In the genomic region with DNA sequence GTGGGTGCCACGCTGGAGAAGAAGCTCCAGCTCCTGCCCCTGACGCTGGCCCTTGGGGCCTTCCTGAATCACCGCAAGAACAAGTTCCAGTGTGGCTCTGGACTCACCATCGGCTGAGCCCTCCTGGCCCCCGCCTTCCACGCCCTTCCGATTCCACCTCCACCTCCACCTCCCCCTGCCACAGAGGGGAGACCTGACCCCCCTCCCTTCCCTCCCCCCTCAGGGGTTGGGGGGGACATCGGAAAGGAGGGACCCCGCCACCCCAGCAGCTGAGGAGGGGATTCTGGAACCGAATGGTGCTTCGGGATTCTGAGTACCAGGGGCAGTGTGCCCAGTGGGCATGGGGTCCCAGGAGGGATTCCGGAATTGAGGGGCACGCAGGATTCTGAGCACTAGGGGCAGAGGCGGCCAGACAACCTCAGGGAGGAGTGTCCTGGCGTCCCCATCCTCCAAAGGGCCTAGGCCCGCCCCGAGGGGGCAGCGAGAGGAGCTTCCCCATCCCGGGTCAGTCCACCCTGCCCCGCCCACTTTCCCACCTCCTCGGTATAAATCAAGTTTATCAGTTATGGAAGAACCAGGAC, we compare ENCODE assay signal across 5 cellular contexts.
DNase-seq lines count a peak whose midpoint lies in the region; ATAC-seq and TF ChIP-seq lines count a peak whose summit lies in the region.
"Not testable (repeated sequence)": the region's sequence is repeated elsewhere in the genome, so short reads cannot be mapped to it uniquely, and the experiment has no call there.

No MANE protein-coding gene starts in this region.

- not testable (repeated sequence) for DNase-seq in central memory CD8-positive, alpha-beta T cell (ENCODE audit: low spot score in 2 of 2); right cardiac atrium; mucosa of descending colon; stimulated activated naive CD8-positive, alpha-beta T cell treated with anti-CD3 and anti-CD28 coated beads, Interleukin-15, amount 100 ng/mL, for 72 hours; upper lobe of right lung

- not testable (repeated sequence) for H3K4me3 ChIP-seq in right cardiac atrium (ENCODE audit: low read length); mucosa of descending colon; upper lobe of right lung

- intact Hi-C loops in right cardiac atrium (cut with DNase I); mucosa of descending colon (cut with DNase I, micrococcal nuclease); upper lobe of right lung (cut with DNase I): not testable (repeated sequence)

- not testable (repeated sequence) for H3K27ac Mint-ChIP-seq in central memory CD8-positive, alpha-beta T cell (ENCODE audit: low read depth); stimulated activated naive CD8-positive, alpha-beta T cell treated with anti-CD3 and anti-CD28 coated beads, Interleukin-15, amount 100 ng/mL, for 72 hours

- TF ChIP-seq CTCF in mucosa of descending colon (IDR thresholded peaks at IDR 0.05); upper lobe of right lung (IDR thresholded peaks at IDR 0.05): not testable (repeated sequence)

- not testable (repeated sequence) for H3K27ac ChIP-seq in right cardiac atrium (ENCODE audit: low read length); upper lobe of right lung

- not testable (repeated sequence) for H3K27me3 ChIP-seq in right cardiac atrium (ENCODE audit: control insufficient read depth, insufficient read depth); upper lobe of right lung

- no CpG with 5 or more reads among the region's 21 CpGs for WGBS in right cardiac atrium

- peak; percentile 25 for ATAC-seq in central memory CD8-positive, alpha-beta T cell (replicated peaks; ENCODE audit: extremely low read depth, poor library complexity, severe bottlenecking)
- ATAC-seq in right cardiac atrium (peak; percentile 49 to 68), mucosa of descending colon (peak; percentile 47), upper lobe of right lung (peak; percentile 62)
- peak; percentile 78 for ATAC-seq in stimulated activated naive CD8-positive, alpha-beta T cell treated with anti-CD3 and anti-CD28 coated beads, Interleukin-15, amount 100 ng/mL, for 72 hours

- H3K4me1 Mint-ChIP-seq in central memory CD8-positive, alpha-beta T cell; stimulated activated naive CD8-positive, alpha-beta T cell treated with anti-CD3 and anti-CD28 coated beads, Interleukin-15, amount 100 ng/mL, for 72 hours: not testable (repeated sequence)

- not testable (repeated sequence) for H3K27me3 Mint-ChIP-seq in central memory CD8-positive, alpha-beta T cell; stimulated activated naive CD8-positive, alpha-beta T cell treated with anti-CD3 and anti-CD28 coated beads, Interleukin-15, amount 100 ng/mL, for 72 hours

- H3K36me3 Mint-ChIP-seq in central memory CD8-positive, alpha-beta T cell (ENCODE audit: insufficient read depth), result not testable (repeated sequence)

- H3K4me1 ChIP-seq in right cardiac atrium (ENCODE audit: control insufficient read depth, insufficient read depth, low read length); mucosa of descending colon (ENCODE audit: low read depth); upper lobe of right lung: not testable (repeated sequence)

- H3K9me3 Mint-ChIP-seq in central memory CD8-positive, alpha-beta T cell; stimulated activated naive CD8-positive, alpha-beta T cell treated with anti-CD3 and anti-CD28 coated beads, Interleukin-15, amount 100 ng/mL, for 72 hours: not testable (repeated sequence)

- not testable (repeated sequence) for H3K4me3 Mint-ChIP-seq in central memory CD8-positive, alpha-beta T cell; stimulated activated naive CD8-positive, alpha-beta T cell treated with anti-CD3 and anti-CD28 coated beads, Interleukin-15, amount 100 ng/mL, for 72 hours

- not testable (repeated sequence) for H3K9me3 ChIP-seq in right cardiac atrium (ENCODE audit: control insufficient read depth, low read length); mucosa of descending colon; upper lobe of right lung

- H3K36me3 ChIP-seq in mucosa of descending colon (ENCODE audit: low read depth); upper lobe of right lung: not testable (repeated sequence)

Comparison
In these comparisons a context has a peak if more than half of its experiments do, and no peak if none do; other contexts are left out.
1. ATAC-seq: peak in every context shown above with its lines; median percentile 78 in stimulated activated naive CD8-positive, alpha-beta T cell treated with anti-CD3 and anti-CD28 coated beads, Interleukin-15, amount 100 ng/mL, for 72 hours; 62 in upper lobe of right lung; 58 in right cardiac atrium; 47 in mucosa of descending colon; 25 in central memory CD8-positive, alpha-beta T cell.